ENCODE assay signal across 11 cellular contexts in genomic region chr6:84733889-84734288, GRCh38. TPM values are rescaled to one million over a fixed set of nuclear protein-coding genes. Genes with fewer than 3 reads are reported as not detected.
"Had no signal": no experiment of that assay in that cellular context is flagged by ENCODE, and none has a peak within 500 bp of the region (broad histone marks: within the 10 kb centered on the region; RNA-seq: fewer than 3 reads in every experiment).

No MANE protein-coding gene starts in this region.

- H3K4me1 ChIP-seq: HAP-1 had no signal

- H3K4me3 ChIP-seq: GM23248, GM23338, HAP-1 had no signal

- H3K9me3 ChIP-seq: HAP-1 had no signal

- FAIRE-seq: H1, H54 had no signal

- H2AFZ ChIP-seq: GM23248, GM23338 had no signal

- H3K4me2 ChIP-seq: GM23338 had no signal

- DNase-seq: GM23248, GOT3, H7, H9, HCEC 1CT, HFFc6 had no signal

- ATAC-seq: GM23338, HCT116 had no signal

- H3K9ac ChIP-seq: GM23248 had no signal

- H3K27ac ChIP-seq: GM23248 had no signal

- H3K36me3 ChIP-seq: HAP-1 had no signal

RNA-seq across cellular contexts. Expression of gene TBX18, which starts 30.5 kb away (rescaled TPM):
- total RNA-seq: H1, H9 had no signal
- polyA plus RNA-seq: GM23338 had no signal
